ENCODE assay signal across 23 cellular contexts in the genomic region with DNA sequence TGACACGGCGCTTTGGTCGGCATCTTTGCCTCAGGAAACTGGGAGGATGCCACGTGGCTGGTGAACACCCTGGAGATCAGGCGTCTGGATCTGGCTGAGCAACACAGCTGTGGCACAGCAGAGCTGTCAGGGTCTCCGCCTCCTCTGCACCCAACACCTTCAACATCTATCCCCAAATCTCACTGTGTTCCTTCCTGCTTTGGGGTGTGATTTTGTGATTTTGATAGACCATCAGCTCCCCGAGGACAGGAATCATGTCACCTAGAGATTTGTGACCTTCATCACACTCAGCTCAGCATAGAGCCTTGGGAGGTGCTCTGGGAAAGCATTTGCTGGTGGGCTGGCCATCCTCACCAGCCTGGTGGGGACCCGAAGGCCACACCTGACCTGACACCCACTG.
"Had no signal": no experiment of that assay in that cellular context is flagged by ENCODE, and none has a peak within 500 bp of the region (broad histone marks: within the 10 kb centered on the region; RNA-seq: fewer than 3 reads in every experiment).

No MANE protein-coding gene starts in this region.

- H2AFZ ChIP-seq: hepatocyte had no signal

- FAIRE-seq: colon, endothelial cell of umbilical vein, frontal cortex, keratinocyte had no signal

- H3K4me3 ChIP-seq: coronary artery, dorsolateral prefrontal cortex, esophagus muscularis mucosa, gastroesophageal sphincter, heart left ventricle, hepatocyte, left lung, lower lobe of right lung, mucosa of descending colon had no signal

- H3K4me2 ChIP-seq: hepatocyte had no signal

- H3K4me1 ChIP-seq: left lung, lower lobe of right lung had no signal

- H3K9me3 ChIP-seq: esophagus muscularis mucosa, left lung, lower lobe of right lung, mucosa of descending colon had no signal

- DNase-seq: dermis blood vessel endothelial cell; dorsolateral prefrontal cortex; effector CD4-positive, alpha-beta T cell; effector memory CD4-positive, alpha-beta T cell; foreskin keratinocyte; heart left ventricle; hypothalamus; immature natural killer cell; left cardiac atrium; left lung; left ventricle myocardium superior; lower lobe of right lung; mesenchymal stem cell; mucosa of descending colon; naive B cell had no signal

- H3K27me3 ChIP-seq: esophagus muscularis mucosa, foreskin keratinocyte, gastroesophageal sphincter, hepatocyte, left lung had no signal

- ATAC-seq: foreskin keratinocyte, gastroesophageal sphincter, heart left ventricle, left cardiac atrium, left lung, left ventricle myocardium superior, lower lobe of right lung, mucosa of descending colon had no signal

- H3K36me3 ChIP-seq: esophagus muscularis mucosa, gastroesophageal sphincter, heart left ventricle, left lung, lower lobe of right lung had no signal

- H3K79me2 ChIP-seq: hepatocyte had no signal

- H3K27ac ChIP-seq: coronary artery, dorsolateral prefrontal cortex, esophagus muscularis mucosa, foreskin keratinocyte, gastroesophageal sphincter, heart left ventricle, hepatocyte, left lung, lower lobe of right lung had no signal
